ENCODE assay signal across 1 cellular context in the genomic region with DNA sequence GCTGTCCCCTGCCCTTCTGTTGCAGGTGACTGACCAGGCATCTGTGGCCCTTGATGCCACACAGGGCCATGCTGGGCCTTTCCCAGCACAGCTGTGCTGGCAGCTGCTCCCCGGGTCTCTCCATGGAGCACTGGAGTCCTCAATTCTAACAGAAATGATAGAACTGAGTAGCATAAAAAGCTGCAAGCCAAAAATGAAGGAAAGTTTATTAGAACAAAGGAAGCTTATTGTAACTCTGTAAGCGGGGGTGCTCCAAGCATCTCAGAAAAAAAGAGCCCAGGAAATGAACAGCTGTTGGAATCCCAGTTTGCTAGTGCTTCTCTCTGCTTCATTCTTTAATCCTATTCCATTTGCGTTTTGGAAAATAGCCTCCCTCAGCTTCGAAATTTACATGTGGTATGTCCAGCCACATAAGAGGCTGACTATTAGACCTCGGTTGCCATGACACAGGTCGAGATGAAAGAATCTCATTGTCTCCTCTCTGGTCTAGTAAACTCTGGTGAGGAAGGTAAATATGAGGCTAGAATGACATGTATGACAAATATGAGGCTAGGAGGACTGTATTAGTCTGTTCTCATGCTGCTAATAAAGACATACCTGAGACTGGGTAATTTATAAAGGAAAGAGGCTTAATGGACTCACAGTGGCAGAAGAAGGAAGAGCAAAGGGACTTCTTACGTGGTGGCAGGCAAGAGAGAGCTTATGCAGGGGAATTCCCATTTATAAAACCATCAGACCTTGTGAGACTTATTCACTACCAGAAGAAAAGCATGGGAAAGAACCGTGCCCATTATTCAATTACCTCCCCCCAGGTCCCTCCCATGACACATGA.
TF ChIP-seq lines count a peak whose summit lies in the region.

No MANE protein-coding gene starts in this region.

TF ChIP-seq in HepG2, 621 proteins besides CTCF, POLR2A, EP300 and RAD21:
- TF ChIP-seq SAFB2 (CRISPR knock-in tag; IDR thresholded peaks at IDR 0.05; ENCODE audit: borderline replicate concordance, low read depth) (no peak), TARDBP (CRISPR knock-in tag; IDR thresholded peaks at IDR 0.05) (0 out of 2 replicates have a peak, but pooled peaks have one; percentile 27), TEAD3 (CRISPR knock-in tag; optimal IDR thresholded peaks at IDR 0.05; ENCODE audit: borderline replicate concordance) (peak; percentile 29), RFX3 (CRISPR knock-in tag; IDR thresholded peaks at IDR 0.05) (peak; percentile 62), RFX1 (IDR thresholded peaks at IDR 0.05) (peak; percentile 71), FOXA3 (CRISPR knock-in tag; IDR thresholded peaks at IDR 0.05) (peak; percentile 66), TCF7 (IDR thresholded peaks at IDR 0.05; ENCODE audit: low read depth) (0 out of 2 replicates have a peak, but pooled peaks have one; percentile 25), FOXK2 (IDR thresholded peaks at IDR 0.05) (0 out of 2 replicates have a peak, but pooled peaks have one; percentile 11), SIN3B (IDR thresholded peaks at IDR 0.05; ENCODE audit: low read length) (no peak), SOX5 (CRISPR knock-in tag; IDR thresholded peaks at IDR 0.05; ENCODE audit: borderline replicate concordance) (peak; percentile 41; the same call in 1 of the 2 replicates), SOX13 (IDR thresholded peaks at IDR 0.05) (no peak), SOX13 (CRISPR knock-in tag; conservative IDR thresholded peaks at IDR 0.05 in 1 of 2, IDR thresholded peaks at IDR 0.05 in 1 of 2) (peak in 1 of 2 experiments; percentile 65; a peak in 2 of 4 replicates), FOSL2 (CRISPR knock-in tag; IDR thresholded peaks at IDR 0.05) (0 out of 2 replicates have a peak, but pooled peaks have one; percentile 17), SAP130 (CRISPR knock-in tag; IDR thresholded peaks at IDR 0.05; ENCODE audit: low read depth) (peak; percentile 33; the same call in 1 of the 2 replicates), ZNF547 (CRISPR knock-in tag; IDR thresholded peaks at IDR 0.05) (no peak), MEIS1 (CRISPR knock-in tag; IDR thresholded peaks at IDR 0.05; ENCODE audit: borderline replicate concordance) (0 out of 2 replicates have a peak, but pooled peaks have one; percentile 2), ZNF3 (CRISPR knock-in tag; IDR thresholded peaks at IDR 0.05) (peak; percentile 98), FOXA1 (IDR thresholded peaks at IDR 0.05) (no peak), FOXA1 (CRISPR knock-in tag; IDR thresholded peaks at IDR 0.05) (peak; percentile 66), ZNF670 (CRISPR knock-in tag; IDR thresholded peaks at IDR 0.05; ENCODE audit: borderline replicate concordance) (no peak), ESRRA (CRISPR knock-in tag; IDR thresholded peaks at IDR 0.05; ENCODE audit: low read depth) (no peak), MXI1 (IDR thresholded peaks at IDR 0.05; ENCODE audit: borderline replicate concordance, low read depth, low read length) (peak; percentile 24; the same call in 1 of the 3 replicates)
- TF ChIP-seq, protein P1, sequence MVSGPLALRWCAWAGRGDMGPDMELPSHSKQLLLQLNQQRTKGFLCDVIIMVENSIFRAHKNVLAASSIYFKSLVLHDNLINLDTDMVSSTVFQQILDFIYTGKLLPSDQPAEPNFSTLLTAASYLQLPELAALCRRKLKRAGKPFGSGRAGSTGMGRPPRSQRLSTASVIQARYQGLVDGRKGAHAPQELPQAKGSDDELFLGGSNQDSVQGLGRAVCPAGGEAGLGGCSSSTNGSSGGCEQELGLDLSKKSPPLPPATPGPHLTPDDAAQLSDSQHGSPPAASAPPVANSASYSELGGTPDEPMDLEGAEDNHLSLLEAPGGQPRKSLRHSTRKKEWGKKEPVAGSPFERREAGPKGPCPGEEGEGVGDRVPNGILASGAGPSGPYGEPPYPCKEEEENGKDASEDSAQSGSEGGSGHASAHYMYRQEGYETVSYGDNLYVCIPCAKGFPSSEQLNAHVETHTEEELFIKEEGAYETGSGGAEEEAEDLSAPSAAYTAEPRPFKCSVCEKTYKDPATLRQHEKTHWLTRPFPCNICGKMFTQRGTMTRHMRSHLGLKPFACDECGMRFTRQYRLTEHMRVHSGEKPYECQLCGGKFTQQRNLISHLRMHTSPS (CRISPR knock-in tag; IDR thresholded peaks at IDR 0.05; ENCODE audit: low read depth) = peak; percentile 25; the same call in 1 of the 2 replicates
- TF ChIP-seq, protein P2, sequence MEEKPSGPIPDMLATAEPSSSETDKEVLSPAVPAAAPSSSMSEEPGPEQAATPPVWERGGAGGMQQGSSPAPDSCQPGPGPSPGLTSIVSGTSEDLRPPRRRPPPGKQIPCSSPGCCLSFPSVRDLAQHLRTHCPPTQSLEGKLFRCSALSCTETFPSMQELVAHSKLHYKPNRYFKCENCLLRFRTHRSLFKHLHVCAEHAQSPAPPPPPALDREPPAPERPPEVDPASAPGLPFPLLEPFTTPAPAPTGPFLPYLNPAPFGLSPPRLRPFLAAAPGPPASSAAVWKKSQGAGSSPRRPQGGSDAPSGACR (CRISPR knock-in tag; IDR thresholded peaks at IDR 0.05) = no peak
- TF ChIP-seq, protein P3, sequence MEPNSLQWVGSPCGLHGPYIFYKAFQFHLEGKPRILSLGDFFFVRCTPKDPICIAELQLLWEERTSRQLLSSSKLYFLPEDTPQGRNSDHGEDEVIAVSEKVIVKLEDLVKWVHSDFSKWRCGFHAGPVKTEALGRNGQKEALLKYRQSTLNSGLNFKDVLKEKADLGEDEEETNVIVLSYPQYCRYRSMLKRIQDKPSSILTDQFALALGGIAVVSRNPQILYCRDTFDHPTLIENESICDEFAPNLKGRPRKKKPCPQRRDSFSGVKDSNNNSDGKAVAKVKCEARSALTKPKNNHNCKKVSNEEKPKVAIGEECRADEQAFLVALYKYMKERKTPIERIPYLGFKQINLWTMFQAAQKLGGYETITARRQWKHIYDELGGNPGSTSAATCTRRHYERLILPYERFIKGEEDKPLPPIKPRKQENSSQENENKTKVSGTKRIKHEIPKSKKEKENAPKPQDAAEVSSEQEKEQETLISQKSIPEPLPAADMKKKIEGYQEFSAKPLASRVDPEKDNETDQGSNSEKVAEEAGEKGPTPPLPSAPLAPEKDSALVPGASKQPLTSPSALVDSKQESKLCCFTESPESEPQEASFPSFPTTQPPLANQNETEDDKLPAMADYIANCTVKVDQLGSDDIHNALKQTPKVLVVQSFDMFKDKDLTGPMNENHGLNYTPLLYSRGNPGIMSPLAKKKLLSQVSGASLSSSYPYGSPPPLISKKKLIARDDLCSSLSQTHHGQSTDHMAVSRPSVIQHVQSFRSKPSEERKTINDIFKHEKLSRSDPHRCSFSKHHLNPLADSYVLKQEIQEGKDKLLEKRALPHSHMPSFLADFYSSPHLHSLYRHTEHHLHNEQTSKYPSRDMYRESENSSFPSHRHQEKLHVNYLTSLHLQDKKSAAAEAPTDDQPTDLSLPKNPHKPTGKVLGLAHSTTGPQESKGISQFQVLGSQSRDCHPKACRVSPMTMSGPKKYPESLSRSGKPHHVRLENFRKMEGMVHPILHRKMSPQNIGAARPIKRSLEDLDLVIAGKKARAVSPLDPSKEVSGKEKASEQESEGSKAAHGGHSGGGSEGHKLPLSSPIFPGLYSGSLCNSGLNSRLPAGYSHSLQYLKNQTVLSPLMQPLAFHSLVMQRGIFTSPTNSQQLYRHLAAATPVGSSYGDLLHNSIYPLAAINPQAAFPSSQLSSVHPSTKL (CRISPR knock-in tag; IDR thresholded peaks at IDR 0.05) = peak; percentile 23
- TF ChIP-seq, protein P4, sequence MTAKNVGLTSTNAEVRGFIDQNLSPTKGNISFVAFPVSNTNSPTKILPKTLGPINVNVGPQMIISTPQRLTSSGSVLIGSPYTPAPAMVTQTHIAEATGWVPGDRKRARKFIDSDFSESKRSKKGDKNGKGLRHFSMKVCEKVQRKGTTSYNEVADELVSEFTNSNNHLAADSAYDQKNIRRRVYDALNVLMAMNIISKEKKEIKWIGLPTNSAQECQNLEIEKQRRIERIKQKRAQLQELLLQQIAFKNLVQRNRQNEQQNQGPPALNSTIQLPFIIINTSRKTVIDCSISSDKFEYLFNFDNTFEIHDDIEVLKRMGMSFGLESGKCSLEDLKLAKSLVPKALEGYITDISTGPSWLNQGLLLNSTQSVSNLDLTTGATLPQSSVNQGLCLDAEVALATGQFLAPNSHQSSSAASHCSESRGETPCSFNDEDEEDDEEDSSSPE (CRISPR knock-in tag; IDR thresholded peaks at IDR 0.05) = no peak
- TF ChIP-seq, protein P5, sequence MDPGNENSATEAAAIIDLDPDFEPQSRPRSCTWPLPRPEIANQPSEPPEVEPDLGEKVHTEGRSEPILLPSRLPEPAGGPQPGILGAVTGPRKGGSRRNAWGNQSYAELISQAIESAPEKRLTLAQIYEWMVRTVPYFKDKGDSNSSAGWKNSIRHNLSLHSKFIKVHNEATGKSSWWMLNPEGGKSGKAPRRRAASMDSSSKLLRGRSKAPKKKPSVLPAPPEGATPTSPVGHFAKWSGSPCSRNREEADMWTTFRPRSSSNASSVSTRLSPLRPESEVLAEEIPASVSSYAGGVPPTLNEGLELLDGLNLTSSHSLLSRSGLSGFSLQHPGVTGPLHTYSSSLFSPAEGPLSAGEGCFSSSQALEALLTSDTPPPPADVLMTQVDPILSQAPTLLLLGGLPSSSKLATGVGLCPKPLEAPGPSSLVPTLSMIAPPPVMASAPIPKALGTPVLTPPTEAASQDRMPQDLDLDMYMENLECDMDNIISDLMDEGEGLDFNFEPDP (CRISPR knock-in tag; conservative IDR thresholded peaks at IDR 0.05) = no peak
TF ChIP-seq in HepG2: peak in this region for 17.
